In the genomic region with DNA sequence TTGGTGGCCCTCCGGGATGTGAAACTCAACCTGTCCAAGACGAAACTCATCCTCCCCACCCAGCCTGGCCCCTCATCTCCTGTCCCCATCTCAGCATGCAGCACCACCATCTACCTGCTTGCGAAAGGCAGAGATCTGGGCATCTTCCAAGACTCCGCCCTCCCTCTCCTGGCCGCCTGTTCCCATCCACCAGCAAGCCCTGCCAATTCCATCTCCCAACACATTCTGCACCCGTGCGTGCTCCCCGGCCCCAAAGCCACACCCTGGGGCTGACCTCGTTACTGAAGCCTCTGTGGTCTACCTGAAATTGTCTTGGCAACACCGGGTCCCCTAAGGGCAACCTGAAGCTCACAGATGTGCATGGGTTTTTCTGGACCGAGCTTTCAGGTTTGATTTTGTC, we compare ENCODE assay signal across 27 cellular contexts. TPM values are rescaled to one million over a fixed set of nuclear protein-coding genes. Genes with fewer than 3 reads are reported as not detected.
"Had no signal": no experiment of that assay in that cellular context is flagged by ENCODE, and none has a peak within 500 bp of the region (broad histone marks: within the 10 kb centered on the region; RNA-seq: fewer than 3 reads in every experiment).

No MANE protein-coding gene starts in this region.

- ATAC-seq: left cardiac atrium; natural killer cell; sciatic nerve; stimulated activated naive B cell treated with anti-CD40 and anti-IgM and Interleukin-4, amounts not matched to agents 10 μg/mL and 1 μg/mL and 100 μg/mL, for 72 hours; stimulated activated naive CD8-positive, alpha-beta T cell treated with anti-CD3 and anti-CD28 coated beads, Interleukin-15, amount 100 ng/mL, for 72 hours had no signal

- H3K4me2 ChIP-seq: hepatocyte had no signal

- H2AFZ ChIP-seq: hepatocyte had no signal

- H3K27me3 ChIP-seq: colonic mucosa, hepatocyte had no signal

- H3K36me3 ChIP-seq: colonic mucosa, spleen, thoracic aorta, transverse colon had no signal

- H3K4me3 ChIP-seq: colonic mucosa, hepatocyte, spleen, thoracic aorta, transverse colon had no signal

- DNase-seq: colonic mucosa; dermis blood vessel endothelial cell; foreskin melanocyte; head of caudate nucleus; kidney; left cardiac atrium; natural killer cell; posterior cingulate gyrus; spleen; stimulated activated CD4-positive, alpha-beta T cell treated with anti-CD3 and anti-CD28 coated beads, Interleukin-15, amount 100 ng/mL, for 24 hours; stimulated activated CD4-positive, alpha-beta T cell treated with anti-CD3 and anti-CD28 coated beads, Interleukin-1b, Interleukin-23, amount 100 ng/mL, for 48 hours; stimulated activated CD4-positive, alpha-beta T cell treated with anti-CD3 and anti-CD28 coated beads, Interleukin-4, amount 100 ng/mL, for 24 hours; stimulated activated naive B cell treated with anti-CD40 and anti-IgM and Interleukin-4, amounts not matched to agents 10 μg/mL and 1 μg/mL and 100 μg/mL, for 72 hours; stimulated activated naive CD8-positive, alpha-beta T cell treated with anti-CD3 and anti-CD28 coated beads, Interleukin-15, amount 100 ng/mL, for 72 hours; substantia nigra; transverse colon had no signal

- H3K79me2 ChIP-seq: hepatocyte had no signal

- H3K9me3 ChIP-seq: colonic mucosa, spleen, thoracic aorta, transverse colon had no signal

- H3K27ac ChIP-seq: colonic mucosa, hepatocyte, spleen, thoracic aorta, transverse colon had no signal

- H3K4me1 ChIP-seq: colonic mucosa, spleen, transverse colon had no signal

RNA-seq across cellular contexts. Expression of a gene that starts 13.2 kb away (rescaled TPM):
- total RNA-seq: myocyte, sciatic nerve, skeletal muscle tissue had no signal

RNA-seq across cellular contexts. Expression of a gene that starts 51.1 kb away (rescaled TPM):
- total RNA-seq: dermis blood vessel endothelial cell, epithelial cell of proximal tubule, hepatocyte, left cardiac atrium, liver, myocyte, neural crest cell, osteocyte, pulmonary artery endothelial cell, sciatic nerve, skeletal muscle tissue, thoracic aorta, urinary bladder had no signal
